In genomic region chr7:105941596-105941995, GRCh38 we compare ENCODE assay signal across 8 cellular contexts.
"Had no signal": no experiment of that assay in that cellular context is flagged by ENCODE, and none has a peak within 500 bp of the region (broad histone marks: within the 10 kb centered on the region; RNA-seq: fewer than 3 reads in every experiment).

No MANE protein-coding gene starts in this region.

- H2AFZ ChIP-seq: GM23338 had no signal

- H3K4me1 Mint-ChIP-seq: GM23338, IgD-negative memory B cell had no signal

- H3K4me3 ChIP-seq: GM23338 had no signal

- H3K36me3 Mint-ChIP-seq: IgD-negative memory B cell had no signal

- ATAC-seq: GM23338 had no signal

- H3K9me3 Mint-ChIP-seq: GM23338, H9 had no signal

- H3K27me3 Mint-ChIP-seq: IgD-negative memory B cell had no signal

- DNase-seq: H9, HCEC 1CT, KG1 had no signal

- FAIRE-seq: H1, H54, HTR-8/SVneo had no signal

- H3K4me3 Mint-ChIP-seq: GM23338, H9, IgD-negative memory B cell had no signal

- H3K4me2 ChIP-seq: GM23338 had no signal

- H3K27ac Mint-ChIP-seq: GM23338, H9, IgD-negative memory B cell had no signal
